21 cellular contexts compared by ENCODE assay signal in genomic region chr9:93892748-93893147, GRCh38.
DNase-seq lines count a peak whose midpoint lies in the region; ATAC-seq, FAIRE-seq and TF ChIP-seq lines count a peak whose summit lies in the region.
"Had no signal": no experiment of that assay in that cellular context is flagged by ENCODE, and none has a peak within 500 bp of the region (broad histone marks: within the 10 kb centered on the region; RNA-seq: fewer than 3 reads in every experiment).

No MANE protein-coding gene starts in this region.

- H3K27me3 ChIP-seq in HepG2 (ENCODE audit: control insufficient read depth in 1 of 2, insufficient read depth in 2 of 2, low read length in 2 of 2) (peaks cover 0 to 2% of the 10 kb centered on the region in 2 experiments; a peak in 1 of 5 replicates), right lobe of liver (no peaks in the 10 kb centered on the region)
- H3K27me3 ChIP-seq: BE2C, BLaER1 had no signal

- H3K79me2 ChIP-seq in HepG2 (ENCODE audit: insufficient read depth, low read length) = no peaks in the 10 kb centered on the region

- H2AFZ ChIP-seq in HepG2 (ENCODE audit: low read length) = no peak overlapping the region

- H3K4me1 ChIP-seq in HepG2 (ENCODE audit: insufficient read depth, low read length) (peaks cover 38% of the 10 kb centered on the region), right lobe of liver (peaks cover 0 to 12% (median 0%) of the 10 kb centered on the region in 4 donors)
- H3K4me1 ChIP-seq: BE2C, BLaER1 had no signal

- CTCF ChIA-PET in HepG2 (lab: Yijun Ruan, JAX; ENCODE audit: low intra/inter-chr PET ratio, low total read pairs) = no interaction called here

- DNase-seq in HepG2 (ENCODE audit: low spot score) (no peak), right lobe of liver (no peak), left lobe of liver (ENCODE audit: low spot score) (peak; percentile 4), DMS153 (lab: John Stamatoyannopoulos, UW) (no peak)
- DNase-seq: 8988T; ACHN; BE2C; C1 segment of cervical spinal cord; CD4-positive, alpha-beta memory T cell; CD4-positive, CD25-positive, alpha-beta regulatory T cell; CD8-positive, alpha-beta memory T cell; COR-L47; DMS 273 treated with DMSO at 0.1 percent for 48 hours; DMS79 treated with DMSO at 0.1 percent for 48 hours; GF-D8 had no signal

- TF ChIP-seq RAD21 in HepG2 (CRISPR knock-in tag; IDR thresholded peaks at IDR 0.05) = no peak

- no peak overlapping the region for H3K27ac ChIP-seq in HepG2 (ENCODE audit: extremely low read length, insufficient read depth, low read length)
- H3K27ac ChIP-seq in right lobe of liver = no peak overlapping the region
- peak overlapping the region; percentile 77; the same call in 1 of the 2 replicates for H3K27ac ChIP-seq in VCaP
- H3K27ac ChIP-seq: BLaER1 had no signal

- TF ChIP-seq CTCF in HepG2 (CRISPR knock-in tag; IDR thresholded peaks at IDR 0.05) (no peak), right lobe of liver (IDR thresholded peaks at IDR 0.05) (no peak), VCaP (conservative IDR thresholded peaks at IDR 0.05) (no peak)

- no TSS peak for BruUV-seq in HepG2 (replicated peaks; lab: Mats Ljungman, UMichigan)

- in situ Hi-C loops in HepG2 (cut with HindIII; ENCODE audit: extremely low pct_ligation_motif_present, low pct_unique_long_range_greater_than_20kb) = no loop called here

- H3K9me3 ChIP-seq in HepG2 (ENCODE audit: low read length) (peaks cover 19% of the 10 kb centered on the region), right lobe of liver (no peaks in the 10 kb centered on the region)
- H3K9me3 ChIP-seq: BE2C had no signal

- no peak overlapping the region for H3K4me2 ChIP-seq in HepG2 (ENCODE audit: low read depth, low read length)
- H3K4me2 ChIP-seq: BLaER1 had no signal

- no peak for TF ChIP-seq EP300 in HepG2 (IDR thresholded peaks at IDR 0.05; ENCODE audit: low read depth in 2 of 2, low read length in 2 of 2)
- no peak for TF ChIP-seq EP300 in HepG2 (CRISPR knock-in tag; IDR thresholded peaks at IDR 0.05; ENCODE audit: borderline replicate concordance)

- intact Hi-C loops in HepG2 (cut with micrococcal nuclease; ENCODE audit: unreplicated experiment) (no loop called here), right lobe of liver (cut with DNase I) (no loop called here)

- 65% methylated on average over 4 of the region's 4 CpGs for WGBS in HepG2 (ENCODE audit: low lambda C conversion rate)
- 100% methylated on average over 3 of the region's 4 CpGs for WGBS in right lobe of liver (ENCODE audit: insufficient coverage, low coverage, low lambda C conversion rate, missing lambda C conversion rate)

- ATAC-seq in HepG2 (no peak), right lobe of liver (no peak), left lobe of liver (no peak), GM21723 (IDR thresholded peaks at IDR 0.05; ENCODE audit: unreplicated experiment) (no peak)

- H3K36me3 ChIP-seq in HepG2 (replicated peaks in 1 of 2; ENCODE audit: control insufficient read depth in 1 of 2, insufficient read depth in 2 of 2, low read length in 2 of 2) = no peaks in the 10 kb centered on the region
- H3K36me3 ChIP-seq in right lobe of liver = no peaks in the 10 kb centered on the region
- H3K36me3 ChIP-seq: BE2C, BLaER1 had no signal

- POLR2A ChIA-PET in HepG2 (lab: Yijun Ruan, JAX) = no interaction called here

- FAIRE-seq in HepG2 (lab: Jason Lieb, UNC) = no peak
- FAIRE-seq: A204.1, G401.6, GM12891 had no signal

- H4K20me1 ChIP-seq in HepG2 (ENCODE audit: insufficient read depth, low read length) = no peaks in the 10 kb centered on the region
- H4K20me1 ChIP-seq: BLaER1 had no signal

- H3K9ac ChIP-seq in HepG2 (ENCODE audit: insufficient read depth, low read depth, low read length) = no peak overlapping the region
- H3K9ac ChIP-seq: BLaER1 had no signal

- H3K4me3 ChIP-seq in HepG2 (replicated peaks in 1 of 3; ENCODE audit: insufficient read depth in 1 of 3, low read depth in 2 of 3, low read length in 3 of 3) (no peak overlapping the region), right lobe of liver (no peak overlapping the region)
- H3K4me3 ChIP-seq: BLaER1 had no signal

- no peak for TF ChIP-seq POLR2A in HepG2 (IDR thresholded peaks at IDR 0.05; ENCODE audit: insufficient read depth in 1 of 2, low read depth in 2 of 2, low read length in 2 of 2)
- TF ChIP-seq POLR2A in right lobe of liver (IDR thresholded peaks at IDR 0.05) = no peak

TF ChIP-seq in HepG2, 621 proteins besides CTCF, POLR2A, EP300 and RAD21:
- no peak for TF ChIP-seq SALL1 (CRISPR knock-in tag; IDR thresholded peaks at IDR 0.05)
- no peak for TF ChIP-seq ZNF318 (CRISPR knock-in tag; IDR thresholded peaks at IDR 0.05)
- TF ChIP-seq ZNF570 (CRISPR knock-in tag; IDR thresholded peaks at IDR 0.05; ENCODE audit: borderline replicate concordance) = no peak
- TF ChIP-seq ZNF124 (CRISPR knock-in tag; IDR thresholded peaks at IDR 0.05) = peak; percentile 100
- no peak for TF ChIP-seq PREB (CRISPR knock-in tag; IDR thresholded peaks at IDR 0.05)
